9 cellular contexts compared by ENCODE assay signal in the genomic region with DNA sequence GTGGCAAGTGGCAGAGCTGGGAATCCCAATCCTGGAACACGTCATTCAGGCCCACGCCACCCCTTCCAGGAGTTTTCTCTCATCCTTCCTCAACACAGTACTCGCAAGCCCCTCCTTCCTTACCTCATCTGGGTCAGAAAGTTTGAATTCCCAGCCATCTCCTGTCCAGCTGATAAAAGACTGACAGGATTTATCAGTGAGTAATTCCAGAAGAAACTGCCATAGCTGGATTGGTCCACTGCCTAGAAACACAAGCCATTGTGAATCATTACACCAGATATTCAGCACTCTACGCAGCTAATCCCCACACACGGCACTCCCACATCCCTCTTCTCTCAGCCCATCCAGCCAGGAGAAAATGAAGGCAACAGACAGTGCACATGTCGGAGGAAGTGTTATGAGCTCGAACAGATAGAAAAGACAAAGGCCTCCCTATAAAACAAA.
A peak's percentile ranks its signal among the peaks of the same experiment; 100 is the strongest.
DNase-seq lines count a peak whose midpoint lies in the region; ATAC-seq and TF ChIP-seq lines count a peak whose summit lies in the region.
"Had no signal": no experiment of that assay in that cellular context is flagged by ENCODE, and none has a peak within 500 bp of the region (broad histone marks: within the 10 kb centered on the region; RNA-seq: fewer than 3 reads in every experiment).

No MANE protein-coding gene starts in this region.

- H3K9me3 Mint-ChIP-seq in activated CD4-positive, alpha-beta T cell treated with anti-CD3 and anti-CD28 coated beads, Interleukin-2, amount 10 ng/mL, durations not matched to agents 7 days and 5 days: no peaks in the 10 kb centered on the region
- H3K9me3 Mint-ChIP-seq in central memory CD8-positive, alpha-beta T cell: no peaks in the 10 kb centered on the region

- H3K4me3 ChIP-seq in transverse colon: no peak overlapping the region
- no peak overlapping the region for H3K4me3 ChIP-seq in BE2C (ENCODE audit: low read depth, low read length)
- no peak overlapping the region for H3K4me3 ChIP-seq in mucosa of descending colon
- H3K4me3 ChIP-seq: BLaER1 had no signal

- CTCF ChIA-PET in activated CD4-positive, alpha-beta T cell treated with anti-CD3 and anti-CD28 coated beads, Interleukin-2, amount 10 ng/mL, durations not matched to agents 7 days and 5 days (lab: Charles Lee): interaction anchor here (0.7 to 1.2 kb wide), 5 partner anchors 11 to 166 kb away, joined by 3 read pairs; no protein-coding TSS in a partner anchor

- TF ChIP-seq POLR2A in transverse colon (IDR thresholded peaks at IDR 0.05): no peak

- peaks cover 92% of the 10 kb centered on the region for H3K4me1 Mint-ChIP-seq in activated CD4-positive, alpha-beta T cell treated with anti-CD3 and anti-CD28 coated beads, Interleukin-2, amount 10 ng/mL, durations not matched to agents 7 days and 5 days
- H3K4me1 Mint-ChIP-seq in central memory CD8-positive, alpha-beta T cell: peaks cover 92% of the 10 kb centered on the region

- TF ChIP-seq EP300 in transverse colon (IDR thresholded peaks at IDR 0.05; ENCODE audit: low read depth): no peak

- no peaks in the 10 kb centered on the region for H3K9me3 ChIP-seq in transverse colon
- no peaks in the 10 kb centered on the region for H3K9me3 ChIP-seq in BE2C
- no peaks in the 10 kb centered on the region for H3K9me3 ChIP-seq in mucosa of descending colon
- H3K9me3 ChIP-seq: BLaER1 had no signal

- POLR2A ChIA-PET in activated CD4-positive, alpha-beta T cell treated with anti-CD3 and anti-CD28 coated beads, Interleukin-2, amount 10 ng/mL, durations not matched to agents 7 days and 5 days (lab: Charles Lee): interaction anchor here (0.8 to 1.4 kb wide), 2 partner anchors 38 to 222 kb away, joined by 3 read pairs; no protein-coding TSS in a partner anchor

- WGBS in transverse colon (ENCODE audit: low coverage in 1 of 2), 2 donors: 63 to 74% methylated on average over 7 of the region's 7 CpGs

- H3K36me3 ChIP-seq in transverse colon (peaks cover 0 to 29% (median 5%) of the 10 kb centered on the region in 4 donors), BE2C (no peaks in the 10 kb centered on the region), mucosa of descending colon (ENCODE audit: low read depth) (no peaks in the 10 kb centered on the region)

- no peak for ATAC-seq in central memory CD8-positive, alpha-beta T cell (replicated peaks; ENCODE audit: extremely low read depth, poor library complexity, severe bottlenecking)
- no peak for ATAC-seq in mucosa of descending colon

- peak overlapping the region; percentile 91 for H3K27ac Mint-ChIP-seq in activated CD4-positive, alpha-beta T cell treated with anti-CD3 and anti-CD28 coated beads, Interleukin-2, amount 10 ng/mL, durations not matched to agents 7 days and 5 days
- peak overlapping the region; percentile 96 for H3K27ac Mint-ChIP-seq in central memory CD8-positive, alpha-beta T cell (ENCODE audit: low read depth)

- peaks cover 97% of the 10 kb centered on the region for H3K36me3 Mint-ChIP-seq in activated CD4-positive, alpha-beta T cell treated with anti-CD3 and anti-CD28 coated beads, Interleukin-2, amount 10 ng/mL, durations not matched to agents 7 days and 5 days (ENCODE audit: low read depth)
- H3K36me3 Mint-ChIP-seq in central memory CD8-positive, alpha-beta T cell (ENCODE audit: insufficient read depth): peaks cover 96% of the 10 kb centered on the region

- peak overlapping the region; percentile 4 for H3K4me3 Mint-ChIP-seq in activated CD4-positive, alpha-beta T cell treated with anti-CD3 and anti-CD28 coated beads, Interleukin-2, amount 10 ng/mL, durations not matched to agents 7 days and 5 days
- peak overlapping the region; percentile 79 for H3K4me3 Mint-ChIP-seq in central memory CD8-positive, alpha-beta T cell

- H3K4me1 ChIP-seq in transverse colon (peaks cover 7 to 51% (median 32%) of the 10 kb centered on the region in 4 donors), BE2C (peaks cover 8% of the 10 kb centered on the region; the same call in 1 of the 2 replicates), mucosa of descending colon (ENCODE audit: low read depth) (peaks cover 23% of the 10 kb centered on the region)
- H3K4me1 ChIP-seq: BLaER1 had no signal

- intact Hi-C loops in transverse colon (cut with DNase I; ENCODE audit: low total_unique reads): no loop called here
- intact Hi-C loops in mucosa of descending colon (cut with DNase I, micrococcal nuclease): no loop called here

- in situ Hi-C loops in transverse colon (cut with MboI; ENCODE audit: low pct_ligation_motif_present in 1 of 4, low pct_unique_long_range_greater_than_20kb in 1 of 4, low sequenced_read_pairs in 3 of 4): loop anchor here in 1 of 4 donors (25.0 kb wide), 1 partner anchor 151 kb away; no protein-coding TSS in a partner anchor

- no peaks in the 10 kb centered on the region for H3K27me3 ChIP-seq in transverse colon
- no peaks in the 10 kb centered on the region for H3K27me3 ChIP-seq in BE2C
- H3K27me3 ChIP-seq: BLaER1 had no signal

- TF ChIP-seq CTCF in transverse colon (IDR thresholded peaks at IDR 0.05) (no peak), BE2C (IDR thresholded peaks at IDR 0.05; ENCODE audit: low read depth, low read length) (no peak), mucosa of descending colon (IDR thresholded peaks at IDR 0.05) (no peak)

- no peaks in the 10 kb centered on the region for H3K27me3 Mint-ChIP-seq in activated CD4-positive, alpha-beta T cell treated with anti-CD3 and anti-CD28 coated beads, Interleukin-2, amount 10 ng/mL, durations not matched to agents 7 days and 5 days
- H3K27me3 Mint-ChIP-seq in central memory CD8-positive, alpha-beta T cell: no peaks in the 10 kb centered on the region

- DNase-seq in activated CD4-positive, alpha-beta T cell treated with anti-CD3 and anti-CD28 coated beads, Interleukin-2, amount 10 ng/mL, durations not matched to agents 7 days and 5 days: peak; percentile 5
- no peak for DNase-seq in activated CD4-positive, alpha-beta T cell treated with anti-CD3 and anti-CD28 coated beads, Interleukin-2, amount 50 U/mL, for 1 hour
- DNase-seq in central memory CD8-positive, alpha-beta T cell (ENCODE audit: low spot score in 2 of 2): no peak
- DNase-seq in lung microvascular endothelial cell (ENCODE audit: low read depth in 2 of 2) (peak; percentile 83 to 88), transverse colon (no peak), BE2C (no peak), SHP77 treated with DMSO at 0.1 percent for 48 hours (lab: John Stamatoyannopoulos, UW) (no peak), mucosa of descending colon (no peak)

- H3K27ac ChIP-seq in transverse colon: peak overlapping the region; percentile 40 to 62 (median 54)
- H3K27ac ChIP-seq: BLaER1 had no signal

Comparison
In these comparisons a context has a peak if more than half of its experiments do, and no peak if none do; other contexts are left out.
1. DNase-seq: peak in activated CD4-positive, alpha-beta T cell treated with anti-CD3 and anti-CD28 coated beads, Interleukin-2, amount 10 ng/mL, durations not matched to agents 7 days and 5 days (single experiment) and lung microvascular endothelial cell (2 of 2); none in activated CD4-positive, alpha-beta T cell treated with anti-CD3 and anti-CD28 coated beads, Interleukin-2, amount 50 U/mL, for 1 hour (single experiment), central memory CD8-positive, alpha-beta T cell (0 of 2), transverse colon (single experiment), BE2C (single experiment), SHP77 treated with DMSO at 0.1 percent for 48 hours (single experiment) and mucosa of descending colon (0 of 3).